Comparison of ENCODE assay signal across 11 cellular contexts in the genomic region with DNA sequence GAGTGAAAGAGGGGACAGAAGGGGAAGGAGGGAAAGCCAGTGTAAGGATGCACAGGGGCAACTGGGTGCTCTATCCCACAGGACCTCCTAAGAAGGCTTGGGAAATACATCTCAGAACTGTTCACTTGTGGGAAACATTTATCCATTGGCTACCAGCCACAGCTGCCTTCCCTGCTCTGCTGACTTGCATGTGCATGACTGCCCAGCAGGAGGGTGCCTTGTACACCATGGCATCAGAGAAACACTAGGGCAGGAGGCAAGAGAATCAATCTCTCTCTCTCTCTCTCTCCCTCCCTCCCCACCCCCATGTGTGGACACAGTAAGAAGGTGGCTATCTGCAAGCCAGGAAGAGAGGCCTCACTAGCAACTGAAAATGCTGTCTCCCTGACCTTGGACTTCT.
A peak's percentile ranks its signal among the peaks of the same experiment; 100 is the strongest.
DNase-seq lines count a peak whose midpoint lies in the region; ATAC-seq and TF ChIP-seq lines count a peak whose summit lies in the region.
"Had no signal": no experiment of that assay in that cellular context is flagged by ENCODE, and none has a peak within 500 bp of the region (broad histone marks: within the 10 kb centered on the region; RNA-seq: fewer than 3 reads in every experiment).

No MANE protein-coding gene starts in this region.

- peak; percentile 32 for TF ChIP-seq CTCF in astrocyte of the spinal cord (IDR thresholded peaks at IDR 0.05; ENCODE audit: low read depth, low read length)
- TF ChIP-seq CTCF in esophagus squamous epithelium (IDR thresholded peaks at IDR 0.05), result peak in 1 of 6 experiments; percentile 7

- POLR2A ChIA-PET in naive thymus-derived CD8-positive, alpha-beta T cell (lab: Charles Lee), result interaction anchor here (0.6 to 7.2 kb wide), 7 partner anchors 25 to 992 kb away, joined by 3 to 58 read pairs (median 23); a partner anchor contains a TSS

- no peak for TF ChIP-seq POLR2A in esophagus squamous epithelium (IDR thresholded peaks at IDR 0.05)

- H3K4me3 ChIP-seq in astrocyte of the spinal cord (ENCODE audit: low read depth, low read length) (no peak overlapping the region), esophagus squamous epithelium (no peak overlapping the region)
- H3K4me3 ChIP-seq: gastrocnemius medialis had no signal

- peaks cover 0 to 6% (median 4%) of the 10 kb centered on the region in 3 donors for H3K4me1 Mint-ChIP-seq in IgD-negative memory B cell
- peaks cover 24 to 89% (median 58%) of the 10 kb centered on the region in 4 donors for H3K4me1 Mint-ChIP-seq in naive thymus-derived CD8-positive, alpha-beta T cell

- H3K27ac Mint-ChIP-seq in IgD-negative memory B cell, result peak overlapping the region in 2 of 3 donors; percentile 28 to 41
- H3K27ac Mint-ChIP-seq in naive thymus-derived CD8-positive, alpha-beta T cell, result peak overlapping the region in 9 of 10 donors; percentile 18 to 97 (median 73)

- no peaks in the 10 kb centered on the region for H3K36me3 ChIP-seq in esophagus squamous epithelium
- H3K36me3 ChIP-seq: gastrocnemius medialis had no signal

- H3K27me3 ChIP-seq in esophagus squamous epithelium, result no peaks in the 10 kb centered on the region
- H3K27me3 ChIP-seq: gastrocnemius medialis had no signal

- no peaks in the 10 kb centered on the region for H3K27me3 Mint-ChIP-seq in IgD-negative memory B cell
- no peaks in the 10 kb centered on the region for H3K27me3 Mint-ChIP-seq in naive thymus-derived CD8-positive, alpha-beta T cell
- H3K27me3 Mint-ChIP-seq: CD4-positive, alpha-beta T cell had no signal

- H3K4me1 ChIP-seq in esophagus squamous epithelium, result peaks cover 0 to 23% (median 0%) of the 10 kb centered on the region in 3 donors
- H3K4me1 ChIP-seq: gastrocnemius medialis had no signal

- H3K27ac ChIP-seq in esophagus squamous epithelium, result no peak overlapping the region
- H3K27ac ChIP-seq: gastrocnemius medialis had no signal

- H3K4me3 Mint-ChIP-seq in IgD-negative memory B cell, result no peak overlapping the region
- H3K4me3 Mint-ChIP-seq in naive thymus-derived CD8-positive, alpha-beta T cell, result peak overlapping the region in 1 of 10 donors; percentile 39
- H3K4me3 Mint-ChIP-seq: CD4-positive, alpha-beta T cell had no signal

- no peaks in the 10 kb centered on the region for H3K36me3 Mint-ChIP-seq in IgD-negative memory B cell
- no peaks in the 10 kb centered on the region for H3K36me3 Mint-ChIP-seq in naive thymus-derived CD8-positive, alpha-beta T cell

- no peak for ATAC-seq in naive thymus-derived CD8-positive, alpha-beta T cell
- no peak for ATAC-seq in HG03520 (IDR thresholded peaks at IDR 0.05; ENCODE audit: unreplicated experiment)
- ATAC-seq: gastrocnemius medialis had no signal

- intact Hi-C loops in esophagus squamous epithelium (cut with DNase I), result loop anchor here (5.0 to 10.0 kb wide), 2 partner anchors 157 to 259 kb away; no protein-coding TSS in a partner anchor

- no peaks in the 10 kb centered on the region for H3K9me3 ChIP-seq in esophagus squamous epithelium
- H3K9me3 ChIP-seq: gastrocnemius medialis had no signal

- DNase-seq in SIG-M5 treated with dmso at 0.1 percent for 504 hours (lab: John Stamatoyannopoulos, UW; ENCODE audit: unreplicated experiment) (peak; percentile 25), SIG-M5 (lab: John Stamatoyannopoulos, UW) (no peak), astrocyte of the spinal cord (ENCODE audit: low read depth, low spot score) (peak; percentile 68), esophagus squamous epithelium (lab: John Stamatoyannopoulos, UW) (no peak), NCI-H1436 treated with DMSO at 0.1 percent for 48 hours (lab: John Stamatoyannopoulos, UW) (no peak)
- no peak for DNase-seq in naive thymus-derived CD8-positive, alpha-beta T cell
- DNase-seq: activated gamma-delta T cell; CD4-positive, alpha-beta T cell; gastrocnemius medialis had no signal

- in situ Hi-C loops in astrocyte of the spinal cord (cut with HindIII; ENCODE audit: low sequenced_read_pairs), result no loop called here

- H3K9me3 Mint-ChIP-seq in IgD-negative memory B cell, result no peaks in the 10 kb centered on the region
- no peaks in the 10 kb centered on the region for H3K9me3 Mint-ChIP-seq in naive thymus-derived CD8-positive, alpha-beta T cell
- H3K9me3 Mint-ChIP-seq: CD4-positive, alpha-beta T cell had no signal

Comparison
In these comparisons a context has a peak if more than half of its experiments do, and no peak if none do; other contexts are left out.
1. DNase-seq: peak in SIG-M5 treated with dmso at 0.1 percent for 504 hours (single experiment) and astrocyte of the spinal cord (single experiment); none in SIG-M5 (single experiment), naive thymus-derived CD8-positive, alpha-beta T cell (0 of 10), esophagus squamous epithelium (single experiment) and NCI-H1436 treated with DMSO at 0.1 percent for 48 hours (single experiment).